In the genomic region with DNA sequence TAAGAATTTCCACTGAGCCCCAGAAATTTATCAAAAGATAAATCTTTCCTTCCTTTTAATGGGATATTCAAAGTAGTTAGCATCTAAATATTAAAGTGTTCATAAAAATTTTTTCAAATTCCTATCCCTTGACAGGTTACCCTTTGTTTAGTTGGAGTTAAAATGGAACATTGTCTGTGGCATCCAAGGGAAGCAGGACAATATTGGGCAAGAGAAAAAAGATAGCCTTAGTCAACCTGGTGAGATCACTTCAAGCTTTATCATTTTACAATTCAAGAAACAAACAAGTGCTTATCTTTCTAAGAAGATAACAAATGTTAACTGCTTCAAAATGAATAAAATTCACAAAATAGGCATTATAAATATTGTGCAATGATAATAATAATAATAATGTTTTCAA, we compare ENCODE assay signal across 39 cellular contexts.
"Had no signal": no experiment of that assay in that cellular context is flagged by ENCODE, and none has a peak within 500 bp of the region (broad histone marks: within the 10 kb centered on the region; RNA-seq: fewer than 3 reads in every experiment).

No MANE protein-coding gene starts in this region.

- FAIRE-seq: astrocyte, bronchial epithelial cell had no signal

- ATAC-seq: activated naive CD4-positive, alpha-beta T cell treated with anti-CD3 and anti-CD28 coated beads, Interleukin-2, amount 50 U/mL, for 72 hours; activated naive CD8-positive, alpha-beta T cell treated with anti-CD3 and anti-CD28 coated beads, Interleukin-2, amount 50 U/mL, for 24 hours; activated T-cell treated with anti-CD3 and anti-CD28 coated beads, Interleukin-2, amount 50 U/mL, for 4 hours; activated T-cell treated with anti-CD3 and anti-CD28 coated beads, Interleukin-2, amount 50 U/mL, for 72 hours; activated T-helper 17 cell treated with anti-CD3 and anti-CD28 coated beads, Interleukin-2, amount 50 U/mL, for 72 hours; body of pancreas had no signal

- DNase-seq: activated effector memory CD4-positive, alpha-beta T cell treated with anti-CD3 and anti-CD28 coated beads, Interleukin-2, amount 50 U/mL, for 16 hours; activated effector memory CD4-positive, alpha-beta T cell treated with Interleukin-2 at 50 U/mL for 16 hours; activated gamma-delta T cell; activated gamma-delta T cell treated with Interleukin-2 at 50 U/mL for 16 hours; activated naive CD4-positive, alpha-beta T cell; activated naive CD4-positive, alpha-beta T cell treated with anti-CD3 and anti-CD28 coated beads for 36 hours; activated naive CD4-positive, alpha-beta T cell treated with anti-CD3 and anti-CD28 coated beads, Interleukin-2, amount 10 ng/mL, durations not matched to agents 7 days and 5 days; activated naive CD4-positive, alpha-beta T cell treated with anti-CD3 and anti-CD28 coated beads, Interleukin-2, amount 50 U/mL, for 16 hours; activated naive CD4-positive, alpha-beta T cell treated with Interleukin-2 at 50 U/mL for 16 hours; activated naive CD8-positive, alpha-beta T cell treated with anti-CD3 and anti-CD28 coated beads for 36 hours; activated naive CD8-positive, alpha-beta T cell treated with anti-CD3 and anti-CD28 coated beads, Interleukin-2, amount 10 ng/mL, durations not matched to agents 7 days and 5 days; activated naive CD8-positive, alpha-beta T cell treated with anti-CD3 and anti-CD28 coated beads, Interleukin-2, amount 50 U/mL, for 24 hours; activated T-cell treated with anti-CD3 and anti-CD28 coated beads, Interleukin-2, amount 50 U/mL, for 24 hours; activated T-cell treated with anti-CD3 and anti-CD28 coated beads, Interleukin-2, amount 50 U/mL, for 4 hours; activated T-cell treated with anti-CD3 and anti-CD28 coated beads, Interleukin-2, amount 50 U/mL, for 48 hours; activated T-cell treated with anti-CD3 and anti-CD28 coated beads, Interleukin-2, amount 50 U/mL, for 72 hours; adrenal gland; amniotic stem cell; amygdala; anterior cingulate cortex; aorta; body of pancreas; brain microvascular endothelial cell; caudate nucleus; central memory CD4-positive, alpha-beta T cell; cerebellar nuclear complex had no signal

- H3K4me1 ChIP-seq: adrenal gland, ascending aorta, body of pancreas, breast epithelium had no signal

- H3K4me3 Mint-ChIP-seq: activated naive CD4-positive, alpha-beta T cell treated with anti-CD3 and anti-CD28 coated beads for 36 hours; activated naive CD4-positive, alpha-beta T cell treated with anti-CD3 and anti-CD28 coated beads, Interleukin-2, amount 10 ng/mL, durations not matched to agents 7 days and 5 days; activated naive CD4-positive, alpha-beta T cell treated with anti-CD3 and anti-CD28 coated beads, Interleukin-2, amount 50 U/mL, for 24 hours; activated naive CD8-positive, alpha-beta T cell; activated naive CD8-positive, alpha-beta T cell treated with anti-CD3 and anti-CD28 coated beads for 36 hours; activated naive CD8-positive, alpha-beta T cell treated with anti-CD3 and anti-CD28 coated beads, Interleukin-2, amount 10 ng/mL, durations not matched to agents 7 days and 5 days; activated naive CD8-positive, alpha-beta T cell treated with anti-CD3 and anti-CD28 coated beads, Interleukin-2, amount 50 U/mL, for 24 hours; activated T-cell treated with anti-CD3 and anti-CD28 coated beads, Interleukin-2, amount 50 U/mL, for 24 hours; activated T-cell treated with anti-CD3 and anti-CD28 coated beads, Interleukin-2, amount 50 U/mL, for 4 hours; activated T-cell treated with anti-CD3 and anti-CD28 coated beads, Interleukin-2, amount 50 U/mL, for 72 hours; activated T-helper 1 cell treated with anti-CD3 and anti-CD28 coated beads, Interleukin-12 subunit alpha, Interleukin-12 subunit beta, Interleukin-2, Interleukin-4 antibody, amounts not matched to agents 30 ng/mL and 10 ng/mL and 1 ng/mL, durations not matched to agents 14 hours and 24 hours and 36 hours; activated T-helper 17 cell treated with anti-CD3 and anti-CD28 coated beads, Interleukin-2, amount 50 U/mL, for 72 hours; brain; central memory CD8-positive, alpha-beta T cell had no signal

- H3K27me3 ChIP-seq: adrenal gland, ascending aorta, body of pancreas, brain microvascular endothelial cell, breast epithelium had no signal

- H3K36me3 Mint-ChIP-seq: activated naive CD4-positive, alpha-beta T cell treated with anti-CD3 and anti-CD28 coated beads, Interleukin-2, amount 10 ng/mL, durations not matched to agents 7 days and 5 days; activated naive CD4-positive, alpha-beta T cell treated with anti-CD3 and anti-CD28 coated beads, Interleukin-2, amount 50 U/mL, for 72 hours; activated naive CD8-positive, alpha-beta T cell; activated naive CD8-positive, alpha-beta T cell treated with anti-CD3 and anti-CD28 coated beads for 36 hours; activated naive CD8-positive, alpha-beta T cell treated with anti-CD3 and anti-CD28 coated beads, Interleukin-2, amount 10 ng/mL, durations not matched to agents 7 days and 5 days; brain had no signal

- H3K4me1 Mint-ChIP-seq: activated naive CD4-positive, alpha-beta T cell treated with anti-CD3 and anti-CD28 coated beads, Interleukin-2, amount 50 U/mL, for 24 hours; activated naive CD8-positive, alpha-beta T cell treated with anti-CD3 and anti-CD28 coated beads, Interleukin-2, amount 10 ng/mL, durations not matched to agents 7 days and 5 days; activated T-helper 17 cell treated with anti-CD3 and anti-CD28 coated beads, Interleukin-2, amount 50 U/mL, for 72 hours; brain; central memory CD8-positive, alpha-beta T cell had no signal

- H3K36me3 ChIP-seq: adrenal gland, ascending aorta, brain microvascular endothelial cell, breast epithelium, cardiac muscle cell had no signal

- H3K4me3 ChIP-seq: adrenal gland, ascending aorta, body of pancreas, breast epithelium, cardiac muscle cell had no signal

- H3K27ac Mint-ChIP-seq: activated naive CD4-positive, alpha-beta T cell treated with anti-CD3 and anti-CD28 coated beads for 36 hours; activated naive CD4-positive, alpha-beta T cell treated with anti-CD3 and anti-CD28 coated beads, Interleukin-2, amount 10 ng/mL, durations not matched to agents 7 days and 5 days; activated naive CD4-positive, alpha-beta T cell treated with anti-CD3 and anti-CD28 coated beads, Interleukin-2, amount 50 U/mL, for 24 hours; activated naive CD4-positive, alpha-beta T cell treated with anti-CD3 and anti-CD28 coated beads, Interleukin-2, amount 50 U/mL, for 72 hours; activated naive CD8-positive, alpha-beta T cell; activated naive CD8-positive, alpha-beta T cell treated with anti-CD3 and anti-CD28 coated beads for 36 hours; activated naive CD8-positive, alpha-beta T cell treated with anti-CD3 and anti-CD28 coated beads, Interleukin-2, amount 10 ng/mL, durations not matched to agents 7 days and 5 days; activated naive CD8-positive, alpha-beta T cell treated with anti-CD3 and anti-CD28 coated beads, Interleukin-2, amount 50 U/mL, for 24 hours; activated T-cell treated with anti-CD3 and anti-CD28 coated beads, Interleukin-2, amount 50 U/mL, for 24 hours; activated T-cell treated with anti-CD3 and anti-CD28 coated beads, Interleukin-2, amount 50 U/mL, for 72 hours; activated T-helper 1 cell treated with anti-CD3 and anti-CD28 coated beads, Interleukin-12 subunit alpha, Interleukin-12 subunit beta, Interleukin-2, Interleukin-4 antibody, amounts not matched to agents 30 ng/mL and 10 ng/mL and 1 ng/mL, durations not matched to agents 14 hours and 24 hours and 36 hours; activated T-helper 17 cell treated with anti-CD3 and anti-CD28 coated beads, Interleukin-2, amount 50 U/mL, for 72 hours; activated T-helper 2 cell treated with anti-CD3 and anti-CD28 coated beads, Interferon-gamma antibody, Interleukin-2, Interleukin-4, amounts not matched to agents 10 μg/mL and 5 μg/mL and 100 μg/mL, durations not matched to agents 14 hours and 24 hours and 36 hours had no signal

- H3K27ac ChIP-seq: adrenal gland, ascending aorta, body of pancreas, brain microvascular endothelial cell, breast epithelium, cardiac muscle cell had no signal

- H3K9me3 ChIP-seq: adrenal gland, ascending aorta, body of pancreas, breast epithelium had no signal
